ENCODE assay signal across 1 cellular context in the genomic region with DNA sequence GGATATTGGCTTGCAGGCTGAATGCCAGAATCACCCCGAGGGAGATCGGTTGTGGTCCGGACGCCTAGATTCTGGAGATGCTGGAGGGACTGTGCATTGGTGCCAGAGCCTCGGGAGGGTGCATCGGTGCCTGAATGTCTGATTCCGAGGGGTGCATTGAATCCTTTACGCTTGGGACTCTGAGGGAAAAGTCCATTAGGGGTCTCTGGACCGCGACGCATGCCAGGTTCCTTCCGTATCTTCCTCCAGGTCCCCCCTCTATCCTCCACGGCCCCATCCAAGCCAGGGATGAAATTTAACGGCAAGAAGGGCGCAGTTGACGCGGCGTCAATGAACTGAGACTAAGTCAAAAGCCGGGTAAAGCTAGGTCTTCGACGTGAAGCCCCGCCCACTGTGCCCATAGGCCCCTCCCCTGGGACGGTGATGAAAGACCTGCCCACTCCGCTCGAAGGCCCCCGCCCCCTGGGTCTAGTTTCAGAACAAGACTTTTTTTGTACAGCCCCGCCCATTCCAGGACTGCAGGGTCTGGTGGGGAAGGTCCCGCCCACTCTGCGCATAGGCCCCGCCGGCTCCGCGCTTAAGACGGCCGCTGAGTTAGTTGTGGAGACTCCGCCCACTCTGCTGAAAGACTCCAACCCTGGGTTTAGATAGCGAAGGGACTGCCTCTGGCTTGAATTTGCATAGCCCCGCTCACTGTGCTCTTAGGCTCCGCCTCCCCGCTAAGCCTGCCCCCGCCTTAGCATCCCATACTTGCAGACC.
TF ChIP-seq lines count a peak whose summit lies in the region.

No MANE protein-coding gene starts in this region.

TF ChIP-seq in GM12878, 131 proteins besides CTCF, POLR2A, EP300 and RAD21 (continues in another document):
- TF ChIP-seq, protein P1, sequence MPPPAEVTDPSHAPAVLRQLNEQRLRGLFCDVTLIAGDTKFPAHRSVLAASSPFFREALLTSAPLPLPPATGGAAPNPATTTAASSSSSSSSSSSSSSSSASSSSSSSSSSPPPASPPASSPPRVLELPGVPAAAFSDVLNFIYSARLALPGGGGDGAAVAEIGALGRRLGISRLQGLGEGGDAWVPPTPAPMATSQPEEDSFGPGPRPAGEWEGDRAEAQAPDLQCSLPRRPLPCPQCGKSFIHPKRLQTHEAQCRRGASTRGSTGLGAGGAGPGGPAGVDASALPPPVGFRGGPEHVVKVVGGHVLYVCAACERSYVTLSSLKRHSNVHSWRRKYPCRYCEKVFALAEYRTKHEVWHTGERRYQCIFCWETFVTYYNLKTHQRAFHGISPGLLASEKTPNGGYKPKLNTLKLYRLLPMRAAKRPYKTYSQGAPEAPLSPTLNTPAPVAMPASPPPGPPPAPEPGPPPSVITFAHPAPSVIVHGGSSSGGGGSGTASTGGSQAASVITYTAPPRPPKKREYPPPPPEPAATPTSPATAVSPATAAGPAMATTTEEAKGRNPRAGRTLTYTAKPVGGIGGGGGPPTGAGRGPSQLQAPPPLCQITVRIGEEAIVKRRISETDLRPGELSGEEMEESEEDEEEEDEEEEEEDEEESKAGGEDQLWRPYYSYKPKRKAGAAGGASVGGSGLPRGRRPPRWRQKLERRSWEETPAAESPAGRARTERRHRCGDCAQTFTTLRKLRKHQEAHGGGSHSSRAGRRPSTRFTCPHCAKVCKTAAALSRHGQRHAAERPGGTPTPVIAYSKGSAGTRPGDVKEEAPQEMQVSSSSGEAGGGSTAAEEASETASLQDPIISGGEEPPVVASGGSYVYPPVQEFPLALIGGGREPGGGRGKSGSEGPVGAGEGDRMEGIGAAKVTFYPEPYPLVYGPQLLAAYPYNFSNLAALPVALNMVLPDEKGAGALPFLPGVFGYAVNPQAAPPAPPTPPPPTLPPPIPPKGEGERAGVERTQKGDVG (CRISPR knock-in tag; IDR thresholded peaks at IDR 0.05): no peak
- TF ChIP-seq CBX3 (IDR thresholded peaks at IDR 0.05; ENCODE audit: borderline replicate concordance, low read depth): no peak
- TF ChIP-seq, protein P2, sequence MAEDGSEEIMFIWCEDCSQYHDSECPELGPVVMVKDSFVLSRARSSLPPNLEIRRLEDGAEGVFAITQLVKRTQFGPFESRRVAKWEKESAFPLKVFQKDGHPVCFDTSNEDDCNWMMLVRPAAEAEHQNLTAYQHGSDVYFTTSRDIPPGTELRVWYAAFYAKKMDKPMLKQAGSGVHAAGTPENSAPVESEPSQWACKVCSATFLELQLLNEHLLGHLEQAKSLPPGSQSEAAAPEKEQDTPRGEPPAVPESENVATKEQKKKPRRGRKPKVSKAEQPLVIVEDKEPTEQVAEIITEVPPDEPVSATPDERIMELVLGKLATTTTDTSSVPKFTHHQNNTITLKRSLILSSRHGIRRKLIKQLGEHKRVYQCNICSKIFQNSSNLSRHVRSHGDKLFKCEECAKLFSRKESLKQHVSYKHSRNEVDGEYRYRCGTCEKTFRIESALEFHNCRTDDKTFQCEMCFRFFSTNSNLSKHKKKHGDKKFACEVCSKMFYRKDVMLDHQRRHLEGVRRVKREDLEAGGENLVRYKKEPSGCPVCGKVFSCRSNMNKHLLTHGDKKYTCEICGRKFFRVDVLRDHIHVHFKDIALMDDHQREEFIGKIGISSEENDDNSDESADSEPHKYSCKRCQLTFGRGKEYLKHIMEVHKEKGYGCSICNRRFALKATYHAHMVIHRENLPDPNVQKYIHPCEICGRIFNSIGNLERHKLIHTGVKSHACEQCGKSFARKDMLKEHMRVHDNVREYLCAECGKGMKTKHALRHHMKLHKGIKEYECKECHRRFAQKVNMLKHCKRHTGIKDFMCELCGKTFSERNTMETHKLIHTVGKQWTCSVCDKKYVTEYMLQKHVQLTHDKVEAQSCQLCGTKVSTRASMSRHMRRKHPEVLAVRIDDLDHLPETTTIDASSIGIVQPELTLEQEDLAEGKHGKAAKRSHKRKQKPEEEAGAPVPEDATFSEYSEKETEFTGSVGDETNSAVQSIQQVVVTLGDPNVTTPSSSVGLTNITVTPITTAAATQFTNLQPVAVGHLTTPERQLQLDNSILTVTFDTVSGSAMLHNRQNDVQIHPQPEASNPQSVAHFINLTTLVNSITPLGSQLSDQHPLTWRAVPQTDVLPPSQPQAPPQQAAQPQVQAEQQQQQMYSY (CRISPR knock-in tag; IDR thresholded peaks at IDR 0.05): no peak
- TF ChIP-seq POLR2AphosphoS2 (IDR thresholded peaks at IDR 0.05; ENCODE audit: low read depth, low read length): no peak
- TF ChIP-seq, protein P3, sequence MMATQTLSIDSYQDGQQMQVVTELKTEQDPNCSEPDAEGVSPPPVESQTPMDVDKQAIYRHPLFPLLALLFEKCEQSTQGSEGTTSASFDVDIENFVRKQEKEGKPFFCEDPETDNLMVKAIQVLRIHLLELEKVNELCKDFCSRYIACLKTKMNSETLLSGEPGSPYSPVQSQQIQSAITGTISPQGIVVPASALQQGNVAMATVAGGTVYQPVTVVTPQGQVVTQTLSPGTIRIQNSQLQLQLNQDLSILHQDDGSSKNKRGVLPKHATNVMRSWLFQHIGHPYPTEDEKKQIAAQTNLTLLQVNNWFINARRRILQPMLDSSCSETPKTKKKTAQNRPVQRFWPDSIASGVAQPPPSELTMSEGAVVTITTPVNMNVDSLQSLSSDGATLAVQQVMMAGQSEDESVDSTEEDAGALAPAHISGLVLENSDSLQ (IDR thresholded peaks at IDR 0.05): peak; percentile 18; the same call in 1 of the 2 replicates
- TF ChIP-seq CHD2 (IDR thresholded peaks at IDR 0.05; ENCODE audit: borderline replicate concordance, low read depth, low read length): no peak
- no peak for TF ChIP-seq ZNF207 (IDR thresholded peaks at IDR 0.05; ENCODE audit: borderline replicate concordance)
- no peak for TF ChIP-seq MYB (IDR thresholded peaks at IDR 0.05; ENCODE audit: borderline replicate concordance, low read depth, low read length)
- no peak for TF ChIP-seq BMI1 (IDR thresholded peaks at IDR 0.05; ENCODE audit: borderline replicate concordance)
- TF ChIP-seq POU2F2 (IDR thresholded peaks at IDR 0.05; ENCODE audit: borderline replicate concordance, low read depth, low read length): peak; percentile 86; the same call in 2 of the 3 replicates
- TF ChIP-seq HDGF (IDR thresholded peaks at IDR 0.05): no peak; the same call in 1 of the 2 replicates
- no peak for TF ChIP-seq RELA (IDR thresholded peaks at IDR 0.05; ENCODE audit: borderline replicate concordance, partially characterized antibody)
- TF ChIP-seq, protein P4, sequence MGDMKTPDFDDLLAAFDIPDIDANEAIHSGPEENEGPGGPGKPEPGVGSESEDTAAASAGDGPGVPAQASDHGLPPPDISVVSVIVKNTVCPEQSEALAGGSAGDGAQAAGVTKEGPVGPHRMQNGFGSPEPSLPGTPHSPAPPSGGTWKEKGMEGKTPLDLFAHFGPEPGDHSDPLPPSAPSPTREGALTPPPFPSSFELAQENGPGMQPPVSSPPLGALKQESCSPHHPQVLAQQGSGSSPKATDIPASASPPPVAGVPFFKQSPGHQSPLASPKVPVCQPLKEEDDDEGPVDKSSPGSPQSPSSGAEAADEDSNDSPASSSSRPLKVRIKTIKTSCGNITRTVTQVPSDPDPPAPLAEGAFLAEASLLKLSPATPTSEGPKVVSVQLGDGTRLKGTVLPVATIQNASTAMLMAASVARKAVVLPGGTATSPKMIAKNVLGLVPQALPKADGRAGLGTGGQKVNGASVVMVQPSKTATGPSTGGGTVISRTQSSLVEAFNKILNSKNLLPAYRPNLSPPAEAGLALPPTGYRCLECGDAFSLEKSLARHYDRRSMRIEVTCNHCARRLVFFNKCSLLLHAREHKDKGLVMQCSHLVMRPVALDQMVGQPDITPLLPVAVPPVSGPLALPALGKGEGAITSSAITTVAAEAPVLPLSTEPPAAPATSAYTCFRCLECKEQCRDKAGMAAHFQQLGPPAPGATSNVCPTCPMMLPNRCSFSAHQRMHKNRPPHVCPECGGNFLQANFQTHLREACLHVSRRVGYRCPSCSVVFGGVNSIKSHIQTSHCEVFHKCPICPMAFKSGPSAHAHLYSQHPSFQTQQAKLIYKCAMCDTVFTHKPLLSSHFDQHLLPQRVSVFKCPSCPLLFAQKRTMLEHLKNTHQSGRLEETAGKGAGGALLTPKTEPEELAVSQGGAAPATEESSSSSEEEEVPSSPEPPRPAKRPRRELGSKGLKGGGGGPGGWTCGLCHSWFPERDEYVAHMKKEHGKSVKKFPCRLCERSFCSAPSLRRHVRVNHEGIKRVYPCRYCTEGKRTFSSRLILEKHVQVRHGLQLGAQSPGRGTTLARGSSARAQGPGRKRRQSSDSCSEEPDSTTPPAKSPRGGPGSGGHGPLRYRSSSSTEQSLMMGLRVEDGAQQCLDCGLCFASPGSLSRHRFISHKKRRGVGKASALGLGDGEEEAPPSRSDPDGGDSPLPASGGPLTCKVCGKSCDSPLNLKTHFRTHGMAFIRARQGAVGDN (IDR thresholded peaks at IDR 0.05): no peak
- no peak for TF ChIP-seq SUZ12 (IDR thresholded peaks at IDR 0.05; ENCODE audit: unreplicated experiment)
- TF ChIP-seq, protein P5, sequence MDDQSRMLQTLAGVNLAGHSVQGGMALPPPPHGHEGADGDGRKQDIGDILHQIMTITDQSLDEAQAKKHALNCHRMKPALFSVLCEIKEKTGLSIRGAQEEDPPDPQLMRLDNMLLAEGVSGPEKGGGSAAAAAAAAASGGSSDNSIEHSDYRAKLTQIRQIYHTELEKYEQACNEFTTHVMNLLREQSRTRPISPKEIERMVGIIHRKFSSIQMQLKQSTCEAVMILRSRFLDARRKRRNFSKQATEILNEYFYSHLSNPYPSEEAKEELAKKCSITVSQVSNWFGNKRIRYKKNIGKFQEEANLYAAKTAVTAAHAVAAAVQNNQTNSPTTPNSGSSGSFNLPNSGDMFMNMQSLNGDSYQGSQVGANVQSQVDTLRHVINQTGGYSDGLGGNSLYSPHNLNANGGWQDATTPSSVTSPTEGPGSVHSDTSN (IDR thresholded peaks at IDR 0.05; ENCODE audit: insufficient replicate concordance, low read depth, low read length): no peak
- TF ChIP-seq SMC3 (IDR thresholded peaks at IDR 0.05; ENCODE audit: borderline replicate concordance, low read length): no peak
- no peak for TF ChIP-seq SRF (IDR thresholded peaks at IDR 0.05; ENCODE audit: low read depth in 2 of 2, low read length in 2 of 2)
- TF ChIP-seq, protein P6, sequence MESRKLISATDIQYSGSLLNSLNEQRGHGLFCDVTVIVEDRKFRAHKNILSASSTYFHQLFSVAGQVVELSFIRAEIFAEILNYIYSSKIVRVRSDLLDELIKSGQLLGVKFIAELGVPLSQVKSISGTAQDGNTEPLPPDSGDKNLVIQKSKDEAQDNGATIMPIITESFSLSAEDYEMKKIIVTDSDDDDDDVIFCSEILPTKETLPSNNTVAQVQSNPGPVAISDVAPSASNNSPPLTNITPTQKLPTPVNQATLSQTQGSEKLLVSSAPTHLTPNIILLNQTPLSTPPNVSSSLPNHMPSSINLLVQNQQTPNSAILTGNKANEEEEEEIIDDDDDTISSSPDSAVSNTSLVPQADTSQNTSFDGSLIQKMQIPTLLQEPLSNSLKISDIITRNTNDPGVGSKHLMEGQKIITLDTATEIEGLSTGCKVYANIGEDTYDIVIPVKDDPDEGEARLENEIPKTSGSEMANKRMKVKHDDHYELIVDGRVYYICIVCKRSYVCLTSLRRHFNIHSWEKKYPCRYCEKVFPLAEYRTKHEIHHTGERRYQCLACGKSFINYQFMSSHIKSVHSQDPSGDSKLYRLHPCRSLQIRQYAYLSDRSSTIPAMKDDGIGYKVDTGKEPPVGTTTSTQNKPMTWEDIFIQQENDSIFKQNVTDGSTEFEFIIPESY (IDR thresholded peaks at IDR 0.05): no peak
- no peak for TF ChIP-seq SMAD1 (IDR thresholded peaks at IDR 0.05; ENCODE audit: low read depth, partially characterized antibody)
- TF ChIP-seq, protein P7, sequence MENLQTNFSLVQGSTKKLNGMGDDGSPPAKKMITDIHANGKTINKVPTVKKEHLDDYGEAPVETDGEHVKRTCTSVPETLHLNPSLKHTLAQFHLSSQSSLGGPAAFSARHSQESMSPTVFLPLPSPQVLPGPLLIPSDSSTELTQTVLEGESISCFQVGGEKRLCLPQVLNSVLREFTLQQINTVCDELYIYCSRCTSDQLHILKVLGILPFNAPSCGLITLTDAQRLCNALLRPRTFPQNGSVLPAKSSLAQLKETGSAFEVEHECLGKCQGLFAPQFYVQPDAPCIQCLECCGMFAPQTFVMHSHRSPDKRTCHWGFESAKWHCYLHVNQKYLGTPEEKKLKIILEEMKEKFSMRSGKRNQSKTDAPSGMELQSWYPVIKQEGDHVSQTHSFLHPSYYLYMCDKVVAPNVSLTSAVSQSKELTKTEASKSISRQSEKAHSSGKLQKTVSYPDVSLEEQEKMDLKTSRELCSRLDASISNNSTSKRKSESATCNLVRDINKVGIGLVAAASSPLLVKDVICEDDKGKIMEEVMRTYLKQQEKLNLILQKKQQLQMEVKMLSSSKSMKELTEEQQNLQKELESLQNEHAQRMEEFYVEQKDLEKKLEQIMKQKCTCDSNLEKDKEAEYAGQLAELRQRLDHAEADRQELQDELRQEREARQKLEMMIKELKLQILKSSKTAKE (IDR thresholded peaks at IDR 0.05; ENCODE audit: low read depth, poor library complexity, severe bottlenecking): no peak
- TF ChIP-seq, protein P8, sequence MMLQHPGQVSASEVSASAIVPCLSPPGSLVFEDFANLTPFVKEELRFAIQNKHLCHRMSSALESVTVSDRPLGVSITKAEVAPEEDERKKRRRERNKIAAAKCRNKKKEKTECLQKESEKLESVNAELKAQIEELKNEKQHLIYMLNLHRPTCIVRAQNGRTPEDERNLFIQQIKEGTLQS (IDR thresholded peaks at IDR 0.05; ENCODE audit: borderline replicate concordance, extremely low read depth, low read depth, low read length): no peak
- no peak for TF ChIP-seq FOS (IDR thresholded peaks at IDR 0.05; ENCODE audit: borderline replicate concordance, extremely low read depth, insufficient read length)
- no peak for TF ChIP-seq GABPA (IDR thresholded peaks at IDR 0.05; ENCODE audit: low read depth)
- no peak for TF ChIP-seq ZNF622 (IDR thresholded peaks at IDR 0.05)
- TF ChIP-seq MYC (IDR thresholded peaks at IDR 0.05; ENCODE audit: insufficient read depth, insufficient read length, insufficient replicate concordance, low read length, severe bottlenecking): no peak
- no peak for TF ChIP-seq SP1 (IDR thresholded peaks at IDR 0.05; ENCODE audit: low read depth, low read length)
- no peak for TF ChIP-seq YBX1 (IDR thresholded peaks at IDR 0.05)
- TF ChIP-seq, protein P9, sequence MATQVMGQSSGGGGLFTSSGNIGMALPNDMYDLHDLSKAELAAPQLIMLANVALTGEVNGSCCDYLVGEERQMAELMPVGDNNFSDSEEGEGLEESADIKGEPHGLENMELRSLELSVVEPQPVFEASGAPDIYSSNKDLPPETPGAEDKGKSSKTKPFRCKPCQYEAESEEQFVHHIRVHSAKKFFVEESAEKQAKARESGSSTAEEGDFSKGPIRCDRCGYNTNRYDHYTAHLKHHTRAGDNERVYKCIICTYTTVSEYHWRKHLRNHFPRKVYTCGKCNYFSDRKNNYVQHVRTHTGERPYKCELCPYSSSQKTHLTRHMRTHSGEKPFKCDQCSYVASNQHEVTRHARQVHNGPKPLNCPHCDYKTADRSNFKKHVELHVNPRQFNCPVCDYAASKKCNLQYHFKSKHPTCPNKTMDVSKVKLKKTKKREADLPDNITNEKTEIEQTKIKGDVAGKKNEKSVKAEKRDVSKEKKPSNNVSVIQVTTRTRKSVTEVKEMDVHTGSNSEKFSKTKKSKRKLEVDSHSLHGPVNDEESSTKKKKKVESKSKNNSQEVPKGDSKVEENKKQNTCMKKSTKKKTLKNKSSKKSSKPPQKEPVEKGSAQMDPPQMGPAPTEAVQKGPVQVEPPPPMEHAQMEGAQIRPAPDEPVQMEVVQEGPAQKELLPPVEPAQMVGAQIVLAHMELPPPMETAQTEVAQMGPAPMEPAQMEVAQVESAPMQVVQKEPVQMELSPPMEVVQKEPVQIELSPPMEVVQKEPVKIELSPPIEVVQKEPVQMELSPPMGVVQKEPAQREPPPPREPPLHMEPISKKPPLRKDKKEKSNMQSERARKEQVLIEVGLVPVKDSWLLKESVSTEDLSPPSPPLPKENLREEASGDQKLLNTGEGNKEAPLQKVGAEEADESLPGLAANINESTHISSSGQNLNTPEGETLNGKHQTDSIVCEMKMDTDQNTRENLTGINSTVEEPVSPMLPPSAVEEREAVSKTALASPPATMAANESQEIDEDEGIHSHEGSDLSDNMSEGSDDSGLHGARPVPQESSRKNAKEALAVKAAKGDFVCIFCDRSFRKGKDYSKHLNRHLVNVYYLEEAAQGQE (IDR thresholded peaks at IDR 0.05; ENCODE audit: low read depth, low read length): no peak
